ENCODE assay signal across 31 cellular contexts in genomic region chr11:74438681-74439080, GRCh38. TPM values are rescaled to one million over a fixed set of nuclear protein-coding genes. Genes with fewer than 3 reads are reported as not detected.
"Had no signal": no experiment of that assay in that cellular context is flagged by ENCODE, and none has a peak within 500 bp of the region (broad histone marks: within the 10 kb centered on the region; RNA-seq: fewer than 3 reads in every experiment).

No MANE protein-coding gene starts in this region.

- H3K9me3 Mint-ChIP-seq: activated CD4-positive, alpha-beta T cell treated with anti-CD3 and anti-CD28 coated beads, Interleukin-2, amount 10 ng/mL, durations not matched to agents 24 days and 14 days; central memory CD8-positive, alpha-beta T cell; effector memory CD8-positive, alpha-beta T cell had no signal

- H3K36me3 Mint-ChIP-seq: activated CD4-positive, alpha-beta memory T cell treated with anti-CD3 and anti-CD28 coated beads for 36 hours; activated naive CD8-positive, alpha-beta T cell had no signal

- DNase-seq: activated CD4-positive, alpha-beta memory T cell treated with anti-CD3 and anti-CD28 coated beads for 36 hours; activated CD4-positive, alpha-beta T cell treated with anti-CD3 and anti-CD28 coated beads for 36 hours; activated CD4-positive, alpha-beta T cell treated with anti-CD3 and anti-CD28 coated beads, Interleukin-2, amount 10 ng/mL, durations not matched to agents 24 days and 14 days; activated CD4-positive, CD25-positive, alpha-beta regulatory T cell; activated CD4-positive, CD25-positive, alpha-beta regulatory T cell treated with anti-CD3 and anti-CD28 coated beads, Interleukin-2, amount 50 U/mL, for 72 hours; activated CD8-positive, alpha-beta memory T cell treated with anti-CD3 and anti-CD28 coated beads, Interleukin-2, amount 50 U/mL, for 48 hours; activated CD8-positive, alpha-beta T cell treated with anti-CD3 and anti-CD28 coated beads, Interleukin-2, amount 10 ng/mL, durations not matched to agents 7 days and 5 days; activated effector memory CD4-positive, alpha-beta T cell treated with Interleukin-2 at 50 U/mL for 16 hours; activated gamma-delta T cell treated with Interleukin-2 at 50 U/mL for 16 hours; activated naive CD4-positive, alpha-beta T cell treated with anti-CD3 and anti-CD28 coated beads, Interleukin-2, amount 50 U/mL, for 16 hours; activated naive CD4-positive, alpha-beta T cell treated with Interleukin-2 at 50 U/mL for 16 hours; activated T-cell treated with anti-CD3 and anti-CD28 coated beads for 4 hours; activated T-cell treated with anti-CD3 and anti-CD28 coated beads, Interleukin-2, amount 50 U/mL, for 24 hours; amniotic stem cell; anterior cingulate cortex; brain microvascular endothelial cell; cortex of kidney; dermis blood vessel endothelial cell; effector CD4-positive, alpha-beta T cell; effector memory CD8-positive, alpha-beta T cell; foreskin keratinocyte; gastrocnemius medialis; glutamatergic neuron; heart left ventricle; T-helper 2 cell had no signal

- H3K27me3 Mint-ChIP-seq: activated CD4-positive, alpha-beta memory T cell treated with anti-CD3 and anti-CD28 coated beads for 36 hours; activated CD4-positive, alpha-beta T cell treated with anti-CD3 and anti-CD28 coated beads for 36 hours; activated T-cell treated with anti-CD3 and anti-CD28 coated beads, Interleukin-2, amount 50 U/mL, for 24 hours had no signal

- H3K4me3 ChIP-seq: esophagus muscularis mucosa, gastrocnemius medialis, heart left ventricle had no signal

- H3K4me3 Mint-ChIP-seq: activated CD4-positive, alpha-beta memory T cell treated with anti-CD3 and anti-CD28 coated beads for 36 hours; activated CD4-positive, alpha-beta T cell treated with anti-CD3 and anti-CD28 coated beads for 36 hours; activated CD4-positive, alpha-beta T cell treated with anti-CD3 and anti-CD28 coated beads, Interleukin-2, amount 10 ng/mL, durations not matched to agents 24 days and 14 days; activated CD8-positive, alpha-beta T cell treated with anti-CD3 and anti-CD28 coated beads, Interleukin-2, amount 10 ng/mL, durations not matched to agents 7 days and 5 days; activated naive CD8-positive, alpha-beta T cell; activated T-cell treated with anti-CD3 and anti-CD28 coated beads, Interleukin-2, amount 50 U/mL, for 24 hours; activated T-helper 17 cell treated with anti-CD3 and anti-CD28 coated beads, Interleukin-2, amount 50 U/mL, for 72 hours; central memory CD8-positive, alpha-beta T cell; effector memory CD8-positive, alpha-beta T cell had no signal

- H3K4me1 Mint-ChIP-seq: activated T-helper 17 cell treated with anti-CD3 and anti-CD28 coated beads, Interleukin-2, amount 50 U/mL, for 72 hours; central memory CD8-positive, alpha-beta T cell had no signal

- ATAC-seq: activated CD4-positive, alpha-beta T cell treated with anti-CD3 and anti-CD28 coated beads for 36 hours; activated CD8-positive, alpha-beta T cell treated with anti-CD3 and anti-CD28 coated beads, Interleukin-2, amount 10 ng/mL, durations not matched to agents 7 days and 5 days; activated T-helper 17 cell treated with anti-CD3 and anti-CD28 coated beads, Interleukin-2, amount 50 U/mL, for 72 hours; effector memory CD8-positive, alpha-beta T cell; foreskin keratinocyte; gastrocnemius medialis; heart left ventricle had no signal

RNA-seq across cellular contexts. Expression of gene KCNE3, which starts 28.7 kb away (rescaled TPM):
- total RNA-seq: activated CD4-positive, alpha-beta memory T cell treated with anti-CD3 and anti-CD28 coated beads for 36 hours; activated CD4-positive, alpha-beta T cell treated with anti-CD3 and anti-CD28 coated beads for 36 hours; activated CD4-positive, alpha-beta T cell treated with anti-CD3 and anti-CD28 coated beads, Interleukin-2, amount 10 ng/mL, durations not matched to agents 24 days and 14 days; activated CD8-positive, alpha-beta memory T cell treated with anti-CD3 and anti-CD28 coated beads for 36 hours; activated CD8-positive, alpha-beta T cell treated with anti-CD3 and anti-CD28 coated beads, Interleukin-2, amount 10 ng/mL, durations not matched to agents 7 days and 5 days; activated T-helper 17 cell treated with anti-CD3 and anti-CD28 coated beads, Interleukin-2, amount 50 U/mL, for 72 hours; T-helper 1 cell treated with Interleukin-12 subunit alpha and Interleukin-12 subunit beta and Interleukin-4 antibody, amounts not matched to agents 30 ng/mL and 1 ng/mL, for 36 hours had no signal
